6 cellular contexts compared by ENCODE assay signal in the genomic region with DNA sequence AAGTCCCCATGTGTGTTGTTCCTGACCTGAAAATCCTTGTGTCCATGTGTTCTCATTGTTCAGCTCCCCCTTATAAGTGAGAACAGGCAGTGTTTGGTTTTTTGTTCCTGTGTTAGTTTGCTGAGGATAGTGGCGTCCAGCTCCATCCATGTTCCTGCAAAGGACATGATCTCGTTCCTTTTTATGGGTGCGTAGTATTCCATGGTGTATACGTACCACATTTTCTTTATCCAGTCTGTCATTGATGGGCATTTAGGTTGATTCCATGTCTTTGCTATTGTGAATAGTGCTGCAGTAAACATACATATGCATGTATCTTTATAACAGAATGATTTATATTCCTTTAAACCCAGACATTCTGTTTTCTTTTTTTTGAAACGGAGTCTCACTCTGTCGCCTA. TPM values are rescaled to one million over a fixed set of nuclear protein-coding genes. Genes with fewer than 3 reads are reported as not detected.
"Had no signal": no experiment of that assay in that cellular context is flagged by ENCODE, and none has a peak within 500 bp of the region (broad histone marks: within the 10 kb centered on the region; RNA-seq: fewer than 3 reads in every experiment).

No MANE protein-coding gene starts in this region.

RNA-seq across cellular contexts. Expression of a gene that starts 6.2 kb away (rescaled TPM):
- total RNA-seq: activated naive CD4-positive, alpha-beta T cell treated with anti-CD3 and anti-CD28 coated beads for 36 hours; activated naive CD4-positive, alpha-beta T cell treated with anti-CD3 and anti-CD28 coated beads, Interleukin-2, amount 50 U/mL, for 72 hours; activated naive CD8-positive, alpha-beta T cell treated with anti-CD3 and anti-CD28 coated beads for 36 hours; activated naive CD8-positive, alpha-beta T cell treated with anti-CD3 and anti-CD28 coated beads, Interleukin-2, amount 10 ng/mL, durations not matched to agents 7 days and 5 days; activated T-helper 1 cell treated with anti-CD3 and anti-CD28 coated beads, Interleukin-12 subunit alpha, Interleukin-12 subunit beta, Interleukin-2, Interleukin-4 antibody, amounts not matched to agents 30 ng/mL and 10 ng/mL and 1 ng/mL, durations not matched to agents 14 hours and 24 hours and 36 hours; activated T-helper 17 cell treated with anti-CD3 and anti-CD28 coated beads, Interleukin-2, amount 50 U/mL, for 72 hours had no signal
